Comparison of ENCODE assay signal across 1 cellular context in genomic region chr9:98687911-98688310, GRCh38.
TF ChIP-seq lines count a peak whose summit lies in the region.

No MANE protein-coding gene starts in this region.

TF ChIP-seq in H1, 55 proteins besides CTCF, POLR2A, EP300 and RAD21:
- no peak for TF ChIP-seq ASH2L (IDR thresholded peaks at IDR 0.05; ENCODE audit: low read length)
- no peak for TF ChIP-seq CEBPB (IDR thresholded peaks at IDR 0.05; ENCODE audit: low read depth, low read length)
- TF ChIP-seq SP2 (IDR thresholded peaks at IDR 0.05; ENCODE audit: low read length), result no peak
- no peak for TF ChIP-seq RNF2 (IDR thresholded peaks at IDR 0.05; ENCODE audit: borderline replicate concordance, low read depth, low read length, missing control alignments, poor library complexity, severe bottlenecking)
- TF ChIP-seq POLR2AphosphoS5 (IDR thresholded peaks at IDR 0.05; ENCODE audit: low read depth, low read length), result no peak
- TF ChIP-seq TCF12 (IDR thresholded peaks at IDR 0.05; ENCODE audit: low read depth, low read length), result no peak
- TF ChIP-seq RXRA (IDR thresholded peaks at IDR 0.05; ENCODE audit: insufficient read depth, low read depth, low read length), result no peak
- TF ChIP-seq NRF1 (IDR thresholded peaks at IDR 0.05; ENCODE audit: low read depth, low read length), result no peak
- no peak for TF ChIP-seq SRF (IDR thresholded peaks at IDR 0.05; ENCODE audit: low read depth, low read length)
- TF ChIP-seq SIRT6 (IDR thresholded peaks at IDR 0.05; ENCODE audit: low read length), result no peak
- TF ChIP-seq TAF1 (IDR thresholded peaks at IDR 0.05; ENCODE audit: low read depth, low read length), result no peak
- no peak for TF ChIP-seq ATF2 (IDR thresholded peaks at IDR 0.05; ENCODE audit: low read length)
- no peak for TF ChIP-seq HDAC2 (IDR thresholded peaks at IDR 0.05; ENCODE audit: borderline replicate concordance in 1 of 2, low read depth in 2 of 2, low read length in 2 of 2)
- no peak for TF ChIP-seq RFX5 (IDR thresholded peaks at IDR 0.05; ENCODE audit: borderline replicate concordance, low read depth, low read length)
